ENCODE assay signal across 1 cellular context in the genomic region with DNA sequence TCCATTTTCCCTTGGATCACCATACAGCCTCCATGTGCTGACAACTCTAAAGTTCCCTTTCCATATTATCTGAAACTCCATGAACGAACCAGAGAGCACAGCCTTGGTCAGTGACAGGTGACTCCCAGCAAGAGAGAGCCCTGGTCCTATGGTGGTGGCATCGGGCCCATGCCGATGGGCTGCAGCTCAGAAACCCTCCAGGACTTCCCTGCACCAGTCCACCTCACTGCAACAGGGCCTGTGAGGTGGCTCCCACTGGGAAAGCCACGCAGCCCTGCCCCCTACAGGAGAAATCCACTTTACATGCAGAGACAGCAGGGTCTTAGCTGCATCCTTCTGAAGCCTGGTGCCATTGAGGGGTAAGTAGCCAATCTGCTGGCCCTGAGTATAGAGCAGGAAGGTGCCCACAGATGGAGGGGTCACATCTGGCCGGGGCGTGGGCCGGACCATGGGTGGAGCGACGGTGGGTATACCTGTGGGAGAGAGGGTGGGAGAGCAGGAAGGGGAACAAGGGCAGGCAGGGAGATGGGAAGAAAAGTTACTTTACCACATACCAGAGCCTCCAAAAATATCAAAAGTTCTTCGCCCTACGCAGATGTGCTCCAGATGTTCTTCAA.
TF ChIP-seq lines count a peak whose summit lies in the region.

No MANE protein-coding gene starts in this region.

TF ChIP-seq in HepG2, 621 proteins besides CTCF, POLR2A, EP300 and RAD21:
- TF ChIP-seq NFE2 (CRISPR knock-in tag; IDR thresholded peaks at IDR 0.05), result no peak
- TF ChIP-seq CEBPB (IDR thresholded peaks at IDR 0.05; ENCODE audit: borderline replicate concordance, low read depth, low read length), result no peak
- no peak for TF ChIP-seq NR2F6 (IDR thresholded peaks at IDR 0.05)
- no peak for TF ChIP-seq NR2F6 (CRISPR knock-in tag; IDR thresholded peaks at IDR 0.05)
- TF ChIP-seq, protein P1, sequence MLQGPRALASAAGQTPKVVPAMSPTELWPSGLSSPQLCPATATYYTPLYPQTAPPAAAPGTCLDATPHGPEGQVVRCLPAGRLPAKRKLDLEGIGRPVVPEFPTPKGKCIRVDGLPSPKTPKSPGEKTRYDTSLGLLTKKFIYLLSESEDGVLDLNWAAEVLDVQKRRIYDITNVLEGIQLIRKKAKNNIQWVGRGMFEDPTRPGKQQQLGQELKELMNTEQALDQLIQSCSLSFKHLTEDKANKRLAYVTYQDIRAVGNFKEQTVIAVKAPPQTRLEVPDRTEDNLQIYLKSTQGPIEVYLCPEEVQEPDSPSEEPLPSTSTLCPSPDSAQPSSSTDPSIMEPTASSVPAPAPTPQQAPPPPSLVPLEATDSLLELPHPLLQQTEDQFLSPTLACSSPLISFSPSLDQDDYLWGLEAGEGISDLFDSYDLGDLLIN (CRISPR knock-in tag; IDR thresholded peaks at IDR 0.05; ENCODE audit: borderline replicate concordance), result no peak
- no peak for TF ChIP-seq RBFOX2 (IDR thresholded peaks at IDR 0.05; ENCODE audit: low read depth, low read length)
- TF ChIP-seq NFIC (IDR thresholded peaks at IDR 0.05; ENCODE audit: low read length), result no peak
- TF ChIP-seq FOXM1 (CRISPR knock-in tag; IDR thresholded peaks at IDR 0.05), result no peak
- TF ChIP-seq ATF2 (CRISPR knock-in tag; IDR thresholded peaks at IDR 0.05), result no peak
- TF ChIP-seq BRF2 (CRISPR knock-in tag; IDR thresholded peaks at IDR 0.05), result no peak
- TF ChIP-seq, protein P2, sequence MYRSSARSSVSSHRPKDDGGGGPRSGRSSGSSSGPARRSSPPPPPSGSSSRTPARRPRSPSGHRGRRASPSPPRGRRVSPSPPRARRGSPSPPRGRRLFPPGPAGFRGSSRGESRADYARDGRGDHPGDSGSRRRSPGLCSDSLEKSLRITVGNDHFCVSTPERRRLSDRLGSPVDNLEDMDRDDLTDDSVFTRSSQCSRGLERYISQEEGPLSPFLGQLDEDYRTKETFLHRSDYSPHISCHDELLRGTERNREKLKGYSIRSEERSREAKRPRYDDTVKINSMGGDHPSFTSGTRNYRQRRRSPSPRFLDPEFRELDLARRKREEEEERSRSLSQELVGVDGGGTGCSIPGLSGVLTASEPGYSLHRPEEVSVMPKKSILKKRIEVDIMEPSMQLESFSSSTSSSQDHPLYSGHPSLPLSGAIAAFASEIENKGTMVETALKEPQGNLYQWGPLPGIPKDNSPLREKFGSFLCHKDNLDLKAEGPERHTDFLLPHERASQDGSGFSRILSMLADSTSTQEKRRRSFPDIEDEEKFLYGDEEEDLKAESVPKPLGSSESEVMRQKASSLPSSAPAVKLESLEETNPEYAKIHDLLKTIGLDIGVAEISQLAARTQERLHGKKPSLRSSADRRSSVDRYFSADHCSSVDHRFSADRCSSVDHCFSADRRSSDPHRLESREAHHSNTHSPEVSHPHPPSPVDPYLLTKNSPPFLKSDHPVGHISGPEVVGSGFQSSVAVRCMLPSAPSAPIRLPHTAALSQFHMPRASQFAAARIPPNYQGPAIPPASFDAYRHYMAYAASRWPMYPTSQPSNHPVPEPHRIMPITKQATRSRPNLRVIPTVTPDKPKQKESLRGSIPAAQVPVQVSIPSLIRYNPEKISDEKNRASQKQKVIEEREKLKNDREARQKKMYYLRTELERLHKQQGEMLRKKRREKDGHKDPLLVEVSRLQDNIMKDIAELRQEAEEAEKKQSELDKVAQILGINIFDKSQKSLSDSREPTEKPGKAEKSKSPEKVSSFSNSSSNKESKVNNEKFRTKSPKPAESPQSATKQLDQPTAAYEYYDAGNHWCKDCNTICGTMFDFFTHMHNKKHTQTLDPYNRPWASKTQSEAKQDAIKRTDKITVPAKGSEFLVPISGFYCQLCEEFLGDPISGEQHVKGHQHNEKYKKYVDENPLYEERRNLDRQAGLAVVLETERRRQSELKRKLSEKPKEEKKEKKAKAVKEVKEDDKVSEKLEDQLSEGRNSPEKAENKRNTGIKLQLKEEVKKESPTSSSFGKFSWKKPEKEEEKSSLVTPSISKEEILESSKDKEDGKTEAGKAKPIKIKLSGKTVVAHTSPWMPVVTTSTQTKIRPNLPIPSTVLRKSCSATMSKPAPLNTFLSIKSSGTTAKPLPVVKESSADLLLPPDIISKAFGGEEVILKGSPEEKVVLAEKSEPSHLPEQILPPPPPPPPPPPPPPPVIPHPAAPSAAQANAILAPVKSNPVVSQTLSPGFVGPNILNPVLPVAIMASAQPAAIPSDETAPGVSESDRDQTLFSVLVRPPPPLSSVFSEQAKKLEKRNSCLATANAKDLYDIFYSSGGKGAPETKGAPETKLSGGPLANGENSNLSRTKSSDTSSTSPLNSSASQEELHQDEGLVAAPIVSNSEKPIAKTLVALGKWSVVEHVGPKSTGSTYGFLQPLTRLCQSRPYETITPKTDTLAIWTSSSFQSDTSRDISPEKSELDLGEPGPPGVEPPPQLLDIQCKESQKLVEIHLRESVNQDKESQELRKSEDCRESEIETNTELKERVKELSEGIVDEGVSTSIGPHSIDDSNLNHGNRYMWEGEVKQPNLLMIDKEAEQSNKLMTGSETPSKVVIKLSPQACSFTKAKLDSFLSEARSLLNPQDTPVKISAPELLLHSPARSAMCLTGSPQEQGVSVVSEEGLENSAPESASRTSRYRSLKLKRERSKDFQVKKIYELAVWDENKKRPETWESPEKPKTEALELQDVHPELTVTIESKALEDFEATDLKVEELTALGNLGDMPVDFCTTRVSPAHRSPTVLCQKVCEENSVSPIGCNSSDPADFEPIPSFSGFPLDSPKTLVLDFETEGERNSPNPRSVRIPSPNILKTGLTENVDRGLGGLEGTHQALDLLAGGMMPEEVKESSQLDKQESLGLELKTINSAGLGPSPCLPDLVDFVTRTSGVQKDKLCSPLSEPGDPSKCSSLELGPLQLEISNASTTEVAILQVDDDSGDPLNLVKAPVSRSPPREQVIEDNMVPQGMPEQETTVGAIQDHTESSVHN (CRISPR knock-in tag; IDR thresholded peaks at IDR 0.05), result no peak
- TF ChIP-seq, protein P3, sequence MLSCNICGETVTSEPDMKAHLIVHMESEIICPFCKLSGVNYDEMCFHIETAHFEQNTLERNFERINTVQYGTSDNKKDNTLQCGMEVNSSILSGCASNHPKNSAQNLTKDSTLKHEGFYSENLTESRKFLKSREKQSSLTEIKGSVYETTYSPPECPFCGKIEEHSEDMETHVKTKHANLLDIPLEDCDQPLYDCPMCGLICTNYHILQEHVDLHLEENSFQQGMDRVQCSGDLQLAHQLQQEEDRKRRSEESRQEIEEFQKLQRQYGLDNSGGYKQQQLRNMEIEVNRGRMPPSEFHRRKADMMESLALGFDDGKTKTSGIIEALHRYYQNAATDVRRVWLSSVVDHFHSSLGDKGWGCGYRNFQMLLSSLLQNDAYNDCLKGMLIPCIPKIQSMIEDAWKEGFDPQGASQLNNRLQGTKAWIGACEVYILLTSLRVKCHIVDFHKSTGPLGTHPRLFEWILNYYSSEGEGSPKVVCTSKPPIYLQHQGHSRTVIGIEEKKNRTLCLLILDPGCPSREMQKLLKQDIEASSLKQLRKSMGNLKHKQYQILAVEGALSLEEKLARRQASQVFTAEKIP (CRISPR knock-in tag; IDR thresholded peaks at IDR 0.05; ENCODE audit: borderline replicate concordance), result no peak
- TF ChIP-seq ZNF720 (CRISPR knock-in tag; IDR thresholded peaks at IDR 0.05), result no peak
- no peak for TF ChIP-seq TMF1 (CRISPR knock-in tag; IDR thresholded peaks at IDR 0.05; ENCODE audit: low read depth)
- TF ChIP-seq ISL2 (CRISPR knock-in tag; IDR thresholded peaks at IDR 0.05), result no peak
- TF ChIP-seq, protein P4, sequence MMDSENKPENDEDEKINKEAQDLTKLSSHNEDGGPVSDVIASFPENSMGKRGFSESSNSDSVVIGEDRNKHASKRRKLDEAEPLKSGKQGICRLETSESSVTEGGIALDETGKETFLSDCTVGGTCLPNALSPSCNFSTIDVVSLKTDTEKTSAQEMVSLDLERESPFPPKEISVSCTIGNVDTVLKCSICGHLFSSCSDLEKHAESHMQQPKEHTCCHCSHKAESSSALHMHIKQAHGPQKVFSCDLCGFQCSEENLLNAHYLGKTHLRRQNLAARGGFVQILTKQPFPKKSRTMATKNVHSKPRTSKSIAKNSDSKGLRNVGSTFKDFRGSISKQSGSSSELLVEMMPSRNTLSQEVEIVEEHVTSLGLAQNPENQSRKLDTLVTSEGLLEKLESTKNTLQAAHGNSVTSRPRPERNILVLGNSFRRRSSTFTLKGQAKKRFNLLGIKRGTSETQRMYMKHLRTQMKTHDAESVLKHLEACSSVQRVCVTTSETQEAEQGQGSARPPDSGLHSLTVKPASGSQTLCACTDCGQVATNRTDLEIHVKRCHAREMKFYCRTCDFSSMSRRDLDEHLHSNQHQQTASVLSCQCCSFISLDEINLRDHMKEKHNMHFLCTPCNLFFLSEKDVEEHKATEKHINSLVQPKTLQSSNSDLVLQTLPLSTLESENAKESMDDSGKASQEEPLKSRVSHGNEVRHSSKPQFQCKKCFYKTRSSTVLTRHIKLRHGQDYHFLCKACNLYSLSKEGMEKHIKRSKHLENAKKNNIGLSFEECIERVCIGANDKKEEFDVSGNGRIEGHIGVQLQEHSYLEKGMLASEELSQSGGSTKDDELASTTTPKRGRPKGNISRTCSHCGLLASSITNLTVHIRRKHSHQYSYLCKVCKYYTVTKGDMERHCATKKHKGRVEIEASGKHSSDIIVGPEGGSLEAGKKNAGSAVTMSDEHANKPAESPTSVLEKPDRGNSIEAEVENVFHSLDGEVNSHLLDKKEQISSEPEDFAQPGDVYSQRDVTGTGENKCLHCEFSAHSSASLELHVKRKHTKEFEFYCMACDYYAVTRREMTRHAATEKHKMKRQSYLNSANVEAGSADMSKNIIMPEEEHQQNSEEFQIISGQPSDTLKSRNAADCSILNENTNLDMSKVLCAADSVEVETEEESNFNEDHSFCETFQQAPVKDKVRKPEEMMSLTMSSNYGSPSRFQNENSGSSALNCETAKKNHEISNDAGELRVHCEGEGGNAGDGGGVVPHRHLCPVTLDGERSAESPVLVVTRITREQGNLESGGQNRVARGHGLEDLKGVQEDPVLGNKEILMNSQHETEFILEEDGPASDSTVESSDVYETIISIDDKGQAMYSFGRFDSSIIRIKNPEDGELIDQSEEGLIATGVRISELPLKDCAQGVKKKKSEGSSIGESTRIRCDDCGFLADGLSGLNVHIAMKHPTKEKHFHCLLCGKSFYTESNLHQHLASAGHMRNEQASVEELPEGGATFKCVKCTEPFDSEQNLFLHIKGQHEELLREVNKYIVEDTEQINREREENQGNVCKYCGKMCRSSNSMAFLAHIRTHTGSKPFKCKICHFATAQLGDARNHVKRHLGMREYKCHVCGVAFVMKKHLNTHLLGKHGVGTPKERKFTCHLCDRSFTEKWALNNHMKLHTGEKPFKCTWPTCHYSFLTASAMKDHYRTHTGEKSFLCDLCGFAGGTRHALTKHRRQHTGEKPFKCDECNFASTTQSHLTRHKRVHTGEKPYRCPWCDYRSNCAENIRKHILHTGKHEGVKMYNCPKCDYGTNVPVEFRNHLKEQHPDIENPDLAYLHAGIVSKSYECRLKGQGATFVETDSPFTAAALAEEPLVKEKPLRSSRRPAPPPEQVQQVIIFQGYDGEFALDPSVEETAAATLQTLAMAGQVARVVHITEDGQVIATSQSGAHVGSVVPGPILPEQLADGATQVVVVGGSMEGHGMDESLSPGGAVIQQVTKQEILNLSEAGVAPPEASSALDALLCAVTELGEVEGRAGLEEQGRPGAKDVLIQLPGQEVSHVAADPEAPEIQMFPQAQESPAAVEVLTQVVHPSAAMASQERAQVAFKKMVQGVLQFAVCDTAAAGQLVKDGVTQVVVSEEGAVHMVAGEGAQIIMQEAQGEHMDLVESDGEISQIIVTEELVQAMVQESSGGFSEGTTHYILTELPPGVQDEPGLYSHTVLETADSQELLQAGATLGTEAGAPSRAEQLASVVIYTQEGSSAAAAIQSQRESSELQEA (CRISPR knock-in tag; IDR thresholded peaks at IDR 0.05; ENCODE audit: not compliant biosample characterization), result no peak
TF ChIP-seq in HepG2: peak in this region for 0.
